ENCODE assay signal across 7 cellular contexts in the genomic region with DNA sequence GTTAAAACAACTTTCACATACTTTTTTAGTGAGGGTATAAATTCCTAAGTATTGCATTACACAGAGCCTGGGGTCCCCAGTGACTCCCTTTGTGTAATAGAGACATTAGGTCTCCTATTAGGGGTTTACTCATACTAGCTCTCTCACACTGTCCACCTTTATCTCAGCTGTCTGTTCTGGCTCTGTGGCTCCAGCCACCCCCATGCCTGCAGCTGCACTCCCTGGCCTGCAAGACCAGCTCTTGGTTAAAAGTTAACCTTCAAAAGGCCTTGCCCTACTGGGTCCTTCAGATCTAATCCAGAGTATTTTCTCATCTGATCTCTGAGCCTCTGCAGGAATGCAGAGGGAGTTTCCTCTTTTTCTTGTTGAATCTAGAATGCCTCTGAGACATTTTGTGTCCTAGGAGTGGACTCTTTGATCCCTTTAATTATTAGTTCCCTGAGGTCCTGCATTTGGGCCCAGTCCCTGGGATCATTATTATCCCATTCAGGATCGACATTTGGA.
DNase-seq lines count a peak whose midpoint lies in the region; ATAC-seq, FAIRE-seq and TF ChIP-seq lines count a peak whose summit lies in the region.
"Not testable (repeated sequence)": the region's sequence is repeated elsewhere in the genome, so short reads cannot be mapped to it uniquely, and the experiment has no call there.

No MANE protein-coding gene starts in this region.

- not testable (repeated sequence) for H3K36me3 ChIP-seq in RWPE2 (ENCODE audit: low read depth); left lung; pancreas

- not testable (repeated sequence) for TF ChIP-seq RAD21 in A549 (conservative IDR thresholded peaks at IDR 0.05 in 1 of 2, IDR thresholded peaks at IDR 0.05 in 1 of 2)

- FAIRE-seq in A549 (lab: Jason Lieb, UNC); pancreas (lab: Jason Lieb, UNC): not testable (repeated sequence)

- H3K27me3 ChIP-seq in RWPE2 (ENCODE audit: insufficient read depth, poor library complexity, severe bottlenecking); left lung; pancreas: not testable (repeated sequence)

- 20% methylated on average over 1 of the region's 1 CpG for WGBS in A549 (ENCODE audit: missing lambda C conversion rate)
- WGBS in pancreas, 2 donors, result 30 to 48% methylated on average over 1 of the region's 1 CpG

- CTCF ChIA-PET in A549 (lab: Yijun Ruan, JAX), result not testable (repeated sequence)

- not testable (repeated sequence) for TF ChIP-seq CTCF in A549 (IDR thresholded peaks at IDR 0.05); RWPE2 (IDR thresholded peaks at IDR 0.05; ENCODE audit: poor library complexity, severe bottlenecking); epithelial cell of proximal tubule (conservative IDR thresholded peaks at IDR 0.05; ENCODE audit: low read depth, low read length); left lung (IDR thresholded peaks at IDR 0.05); pancreas (IDR thresholded peaks at IDR 0.05)

- peak overlapping the region; percentile 19; the same call in 1 of the 3 replicates for H3K4me2 ChIP-seq in A549

- H3K4me1 ChIP-seq in A549; RWPE2 (ENCODE audit: insufficient read depth, poor library complexity, severe bottlenecking); left lung; pancreas: not testable (repeated sequence)

- H3K9me3 ChIP-seq in A549; RWPE2 (ENCODE audit: severe bottlenecking); pancreas: not testable (repeated sequence)
- peaks cover 0 to 50% of the 10 kb centered on the region in 2 donors for H3K9me3 ChIP-seq in left lung

- not testable (repeated sequence) for TF ChIP-seq EP300 in A549 (IDR thresholded peaks at IDR 0.05)

- intact Hi-C loops in left lung (cut with DNase I); pancreas (cut with DNase I): not testable (repeated sequence)

- not testable (repeated sequence) for H3K4me3 ChIP-seq in A549; RWPE2 (ENCODE audit: severe bottlenecking); epithelial cell of proximal tubule (ENCODE audit: low read depth, low read length); left lung; pancreas

- POLR2A ChIA-PET in A549 (lab: Yijun Ruan, JAX), result not testable (repeated sequence)

- TF ChIP-seq POLR2A in A549 (IDR thresholded peaks at IDR 0.05; ENCODE audit: low read length), result not testable (repeated sequence)

- ATAC-seq in A549 (peak in 1 of 2 experiments; percentile 63; a peak in 3 of 6 replicates), RWPE2 (ENCODE audit: low read depth) (0 out of 3 replicates have a peak, but pooled peaks have one; percentile 35), left lung (peak; percentile 76), pancreas (peak; percentile 66 to 97 (median 88))

- peak overlapping the region; percentile 48 to 56; a peak in 4 of 6 replicates for H3K27ac ChIP-seq in A549
- H3K27ac ChIP-seq in RWPE2 (ENCODE audit: poor library complexity, severe bottlenecking); left lung; pancreas: not testable (repeated sequence)

- peak in 1 of 2 experiments; percentile 25 for DNase-seq in A549 (ENCODE audit: low read depth in 1 of 2, low spot score in 1 of 2)
- DNase-seq in Daoy (ENCODE audit: low read depth), result peak; percentile 24
- DNase-seq in HuH-7.5 (ENCODE audit: low spot score), result peak; percentile 4
- DNase-seq in RWPE2 (ENCODE audit: low spot score); left lung: not testable (repeated sequence)
- DNase-seq in epithelial cell of proximal tubule (ENCODE audit: low read depth), result peak; percentile 54
- peak; percentile 11 to 59 (median 36) for DNase-seq in pancreas
